ENCODE assay signal across 9 cellular contexts in the genomic region with DNA sequence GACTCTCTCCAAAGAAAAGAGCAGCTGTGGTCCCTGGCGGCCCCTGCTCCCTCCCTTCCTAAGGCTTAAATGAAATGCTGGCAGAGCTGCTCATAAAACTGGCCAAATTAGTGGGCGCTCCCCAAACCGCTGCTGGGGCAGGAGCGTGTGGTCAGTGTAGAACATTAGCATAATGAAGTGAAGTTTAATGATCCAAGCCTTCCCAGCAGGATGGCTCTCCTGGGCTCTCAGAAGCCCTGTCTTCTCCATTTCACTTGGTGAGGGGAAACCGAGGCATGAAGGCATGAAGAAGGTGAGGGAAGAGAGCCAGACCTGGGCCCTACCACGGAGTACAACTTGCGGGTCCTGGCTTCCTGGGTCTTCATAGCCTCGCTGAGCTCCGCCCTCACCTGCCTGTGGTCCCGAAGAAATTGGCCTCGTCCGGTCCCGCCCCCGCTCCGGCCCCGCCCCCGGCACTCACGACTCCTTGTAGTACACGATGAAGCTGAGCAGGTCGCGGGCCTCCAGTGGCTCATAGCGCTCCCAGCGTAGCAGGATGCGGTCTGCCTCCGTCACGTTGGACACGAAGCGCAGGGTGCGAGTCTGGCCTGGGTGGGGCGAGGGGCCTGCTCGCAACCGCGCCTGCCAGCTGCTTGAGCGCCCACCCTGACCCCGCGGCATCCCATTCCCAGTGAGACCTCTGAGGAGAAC.
DNase-seq lines count a peak whose midpoint lies in the region; ATAC-seq lines count a peak whose summit lies in the region.
"Had no signal": no experiment of that assay in that cellular context is flagged by ENCODE, and none has a peak within 500 bp of the region (broad histone marks: within the 10 kb centered on the region; RNA-seq: fewer than 3 reads in every experiment).

No MANE protein-coding gene starts in this region.

- DNase-seq in T-helper 1 cell (peak; percentile 60 to 81 (median 64)), islet precursor cell (peak; percentile 90), T1000 (lab: John Stamatoyannopoulos, UW) (no peak), NCI-H226 (no peak)
- DNase-seq in activated T-helper 9 cell treated with anti-CD3 and anti-CD28 coated beads, Interleukin-2, amount 50 U/mL, for 16 hours (ENCODE audit: low read depth) = peak; percentile 50
- peak; percentile 45 to 50 for DNase-seq in stimulated activated CD8-positive, alpha-beta memory T cell treated with anti-CD3 and anti-CD28 coated beads, Interleukin-4, amount 100 ng/mL, for 1 hour (ENCODE audit: low read depth in 2 of 2, low spot score in 1 of 2)
- DNase-seq: NCI-H524 treated with DMSO at 0.1 percent for 48 hours had no signal

- ATAC-seq in GM21526 (IDR thresholded peaks at IDR 0.05; ENCODE audit: low FRiP score, unreplicated experiment) (no peak), GM18870 (IDR thresholded peaks at IDR 0.05; ENCODE audit: unreplicated experiment) (no peak)

Comparison
In these comparisons a context has a peak if more than half of its experiments do, and no peak if none do; other contexts are left out.
1. DNase-seq: peak in T-helper 1 cell (5 of 5), activated T-helper 9 cell treated with anti-CD3 and anti-CD28 coated beads, Interleukin-2, amount 50 U/mL, for 16 hours (single experiment), islet precursor cell (single experiment) and stimulated activated CD8-positive, alpha-beta memory T cell treated with anti-CD3 and anti-CD28 coated beads, Interleukin-4, amount 100 ng/mL, for 1 hour (2 of 2); none in T1000 (single experiment) and NCI-H226 (single experiment).